In genomic region chr18:11163668-11164067, GRCh38 we compare ENCODE assay signal across 12 cellular contexts. TPM values are rescaled to one million over a fixed set of nuclear protein-coding genes. Genes with fewer than 3 reads are reported as not detected.
DNase-seq lines count a peak whose midpoint lies in the region; ATAC-seq and TF ChIP-seq lines count a peak whose summit lies in the region.
"Had no signal": no experiment of that assay in that cellular context is flagged by ENCODE, and none has a peak within 500 bp of the region (broad histone marks: within the 10 kb centered on the region; RNA-seq: fewer than 3 reads in every experiment).

No MANE protein-coding gene starts in this region.

- H3K4me3 Mint-ChIP-seq in CD14-positive monocyte = peak overlapping the region in 1 of 2 donors; percentile 79
- H3K4me3 Mint-ChIP-seq in endothelial cell (ENCODE audit: unreplicated experiment) = no peak overlapping the region
- no peak overlapping the region for H3K4me3 Mint-ChIP-seq in activated CD4-positive, alpha-beta memory T cell treated with anti-CD3 and anti-CD28 coated beads for 36 hours
- no peak overlapping the region for H3K4me3 Mint-ChIP-seq in activated T-helper 17 cell treated with anti-CD3 and anti-CD28 coated beads, Interleukin-2, amount 50 U/mL, for 72 hours

- POLR2A ChIA-PET in activated CD4-positive, alpha-beta memory T cell treated with anti-CD3 and anti-CD28 coated beads for 36 hours (lab: Charles Lee) = no interaction called here

- ATAC-seq in HG02678 (IDR thresholded peaks at IDR 0.05; ENCODE audit: unreplicated experiment) = peak; percentile 51
- no peak for ATAC-seq in activated T-helper 17 cell treated with anti-CD3 and anti-CD28 coated beads, Interleukin-2, amount 50 U/mL, for 72 hours (replicated peaks)

- no peak overlapping the region for H3K27ac Mint-ChIP-seq in CD14-positive monocyte
- H3K27ac Mint-ChIP-seq in endothelial cell (ENCODE audit: unreplicated experiment) = no peak overlapping the region
- no peak overlapping the region for H3K27ac Mint-ChIP-seq in activated CD4-positive, alpha-beta memory T cell treated with anti-CD3 and anti-CD28 coated beads for 36 hours
- no peak overlapping the region for H3K27ac Mint-ChIP-seq in activated T-helper 17 cell treated with anti-CD3 and anti-CD28 coated beads, Interleukin-2, amount 50 U/mL, for 72 hours

- H3K36me3 Mint-ChIP-seq in CD14-positive monocyte (no peaks in the 10 kb centered on the region), endothelial cell (ENCODE audit: low read depth, unreplicated experiment) (no peaks in the 10 kb centered on the region)
- no peaks in the 10 kb centered on the region for H3K36me3 Mint-ChIP-seq in activated CD4-positive, alpha-beta memory T cell treated with anti-CD3 and anti-CD28 coated beads for 36 hours
- no peaks in the 10 kb centered on the region for H3K36me3 Mint-ChIP-seq in activated T-helper 17 cell treated with anti-CD3 and anti-CD28 coated beads, Interleukin-2, amount 50 U/mL, for 72 hours (ENCODE audit: low read depth)

- CTCF ChIA-PET in activated CD4-positive, alpha-beta memory T cell treated with anti-CD3 and anti-CD28 coated beads for 36 hours (lab: Charles Lee) = interaction anchor here (1.1 to 1.4 kb wide), 2 partner anchors 10 to 377 kb away, joined by 3 to 6 read pairs; no protein-coding TSS in a partner anchor

- H3K4me1 Mint-ChIP-seq in CD14-positive monocyte (peaks cover 6% of the 10 kb centered on the region), endothelial cell (ENCODE audit: unreplicated experiment) (peaks cover 6% of the 10 kb centered on the region)
- H3K4me1 Mint-ChIP-seq in activated CD4-positive, alpha-beta memory T cell treated with anti-CD3 and anti-CD28 coated beads for 36 hours (ENCODE audit: low read depth) = no peaks in the 10 kb centered on the region
- peaks cover 4% of the 10 kb centered on the region for H3K4me1 Mint-ChIP-seq in activated T-helper 17 cell treated with anti-CD3 and anti-CD28 coated beads, Interleukin-2, amount 50 U/mL, for 72 hours

- DNase-seq in CD14-positive monocyte (ENCODE audit: low spot score) = no peak
- DNase-seq in endothelial cell (ENCODE audit: low spot score) = peak; percentile 67
- DNase-seq in medulla oblongata (ENCODE audit: extremely low spot score) = peak; percentile 33
- no peak for DNase-seq in activated CD4-positive, alpha-beta memory T cell treated with anti-CD3 and anti-CD28 coated beads for 36 hours
- DNase-seq in ureter (ENCODE audit: low spot score) = no peak
- no peak for DNase-seq in middle frontal gyrus (ENCODE audit: extremely low spot score, low spot score)
- DNase-seq: amniotic stem cell, DND-41, NCI-H446, trophoblast cell had no signal

- H3K9me3 Mint-ChIP-seq in CD14-positive monocyte = peaks cover 0 to 8% (median 0%) of the 10 kb centered on the region in 7 donors
- H3K9me3 Mint-ChIP-seq in endothelial cell (ENCODE audit: unreplicated experiment) = no peaks in the 10 kb centered on the region
- no peaks in the 10 kb centered on the region for H3K9me3 Mint-ChIP-seq in activated CD4-positive, alpha-beta memory T cell treated with anti-CD3 and anti-CD28 coated beads for 36 hours
- no peaks in the 10 kb centered on the region for H3K9me3 Mint-ChIP-seq in activated T-helper 17 cell treated with anti-CD3 and anti-CD28 coated beads, Interleukin-2, amount 50 U/mL, for 72 hours

- TF ChIP-seq CTCF in CD14-positive monocyte (IDR thresholded peaks at IDR 0.05) (peak; percentile 80), endothelial cell (IDR thresholded peaks at IDR 0.05; ENCODE audit: unreplicated experiment) (peak; percentile 59)

- H3K27me3 Mint-ChIP-seq in CD14-positive monocyte (ENCODE audit: low read depth in 3 of 3) (peaks cover 4 to 10% (median 7%) of the 10 kb centered on the region in 3 donors), endothelial cell (ENCODE audit: unreplicated experiment) (no peaks in the 10 kb centered on the region)
- peaks cover 7% of the 10 kb centered on the region for H3K27me3 Mint-ChIP-seq in activated CD4-positive, alpha-beta memory T cell treated with anti-CD3 and anti-CD28 coated beads for 36 hours
- peaks cover 15% of the 10 kb centered on the region for H3K27me3 Mint-ChIP-seq in activated T-helper 17 cell treated with anti-CD3 and anti-CD28 coated beads, Interleukin-2, amount 50 U/mL, for 72 hours

- intact Hi-C loops in CD14-positive monocyte (cut with micrococcal nuclease) = no loop called here
- intact Hi-C loops in activated CD4-positive, alpha-beta memory T cell treated with anti-CD3 and anti-CD28 coated beads for 36 hours (cut with micrococcal nuclease) = no loop called here

RNA-seq across cellular contexts. Expression of gene PIEZO2, which starts 14.3 kb away (rescaled TPM):
- not detected for polyA plus RNA-seq in CD14-positive monocyte
- total RNA-seq in endothelial cell (ENCODE audit: unreplicated experiment) (8.4 TPM), ureter (3.9 TPM)
- total RNA-seq in activated CD4-positive, alpha-beta memory T cell treated with anti-CD3 and anti-CD28 coated beads for 36 hours = not detected
- not detected for total RNA-seq in activated T-helper 17 cell treated with anti-CD3 and anti-CD28 coated beads, Interleukin-2, amount 50 U/mL, for 72 hours

Comparison
In these comparisons a context has a peak if more than half of its experiments do, and no peak if none do; other contexts are left out.
1. DNase-seq: peak in endothelial cell (single experiment) and medulla oblongata (single experiment); none in CD14-positive monocyte (single experiment), activated CD4-positive, alpha-beta memory T cell treated with anti-CD3 and anti-CD28 coated beads for 36 hours (single experiment), ureter (single experiment) and middle frontal gyrus (single experiment).